In genomic region chr14:22112004-22112403, GRCh38 we compare ENCODE assay signal across 9 cellular contexts.
A peak's percentile ranks its signal among the peaks of the same experiment; 100 is the strongest.
DNase-seq lines count a peak whose midpoint lies in the region; TF ChIP-seq lines count a peak whose summit lies in the region.
"Had no signal": no experiment of that assay in that cellular context is flagged by ENCODE, and none has a peak within 500 bp of the region (broad histone marks: within the 10 kb centered on the region; RNA-seq: fewer than 3 reads in every experiment).

No MANE protein-coding gene starts in this region.

- peak; percentile 56 for TF ChIP-seq CTCF in choroid plexus epithelial cell (conservative IDR thresholded peaks at IDR 0.05; ENCODE audit: low read depth, low read length)

- no peaks in the 10 kb centered on the region for H3K9me3 Mint-ChIP-seq in T-helper 1 cell treated with Interleukin-12 subunit alpha and Interleukin-12 subunit beta and Interleukin-4 antibody, amounts not matched to agents 30 μg/mL and 1 μg/mL, for 36 hours

- peaks cover 25% of the 10 kb centered on the region for H3K4me1 Mint-ChIP-seq in T-helper 1 cell treated with Interleukin-12 subunit alpha and Interleukin-12 subunit beta and Interleukin-4 antibody, amounts not matched to agents 30 μg/mL and 1 μg/mL, for 36 hours (ENCODE audit: low read depth)

- H3K27ac Mint-ChIP-seq in T-helper 1 cell treated with Interleukin-12 subunit alpha and Interleukin-12 subunit beta and Interleukin-4 antibody, amounts not matched to agents 30 μg/mL and 1 μg/mL, for 36 hours: peak overlapping the region; percentile 70

- H3K36me3 Mint-ChIP-seq in T-helper 1 cell treated with Interleukin-12 subunit alpha and Interleukin-12 subunit beta and Interleukin-4 antibody, amounts not matched to agents 30 μg/mL and 1 μg/mL, for 36 hours (ENCODE audit: low read depth): no peaks in the 10 kb centered on the region

- peak overlapping the region; percentile 77 for H3K4me3 Mint-ChIP-seq in T-helper 1 cell treated with Interleukin-12 subunit alpha and Interleukin-12 subunit beta and Interleukin-4 antibody, amounts not matched to agents 30 μg/mL and 1 μg/mL, for 36 hours

- DNase-seq in NCI-H1694 (lab: John Stamatoyannopoulos, UW) (peak; percentile 8), NCI-H1694 treated with DMSO at 0.1 percent for 48 hours (lab: John Stamatoyannopoulos, UW) (no peak), choroid plexus epithelial cell (ENCODE audit: low read depth) (peak; percentile 6), retina (no peak), GF-D8 (lab: John Stamatoyannopoulos, UW) (no peak), cerebellum (ENCODE audit: low spot score) (no peak)
- peak; percentile 24 for DNase-seq in stimulated activated CD4-positive, alpha-beta T cell treated with anti-CD3 and anti-CD28 coated beads, Interleukin-1b, Interleukin-23, amount 100 ng/mL, for 48 hours

- no peak overlapping the region for H3K4me3 ChIP-seq in choroid plexus epithelial cell (ENCODE audit: low read depth, low read length)
- H3K4me3 ChIP-seq: BLaER1 treated with 17β-estradiol and CSF1 and Interleukin-3, amounts not matched to agents 10 nM and 100 nM had no signal

- no peaks in the 10 kb centered on the region for H3K27me3 Mint-ChIP-seq in T-helper 1 cell treated with Interleukin-12 subunit alpha and Interleukin-12 subunit beta and Interleukin-4 antibody, amounts not matched to agents 30 μg/mL and 1 μg/mL, for 36 hours (ENCODE audit: low read depth)

Comparison
In these comparisons a context has a peak if more than half of its experiments do, and no peak if none do; other contexts are left out.
1. DNase-seq: peak in NCI-H1694 (single experiment), choroid plexus epithelial cell (single experiment) and stimulated activated CD4-positive, alpha-beta T cell treated with anti-CD3 and anti-CD28 coated beads, Interleukin-1b, Interleukin-23, amount 100 ng/mL, for 48 hours (single experiment); none in NCI-H1694 treated with DMSO at 0.1 percent for 48 hours (single experiment), retina (single experiment), GF-D8 (single experiment) and cerebellum (single experiment).